Comparison of ENCODE assay signal across 11 cellular contexts in genomic region chr10:3622427-3622826, GRCh38.
DNase-seq lines count a peak whose midpoint lies in the region; ATAC-seq lines count a peak whose summit lies in the region.
"Had no signal": no experiment of that assay in that cellular context is flagged by ENCODE, and none has a peak within 500 bp of the region (broad histone marks: within the 10 kb centered on the region; RNA-seq: fewer than 3 reads in every experiment).

No MANE protein-coding gene starts in this region.

- peaks cover 14% of the 10 kb centered on the region for H3K9me3 Mint-ChIP-seq in activated T-helper 1 cell treated with anti-CD3 and anti-CD28 coated beads, Interleukin-12 subunit alpha, Interleukin-12 subunit beta, Interleukin-2, Interleukin-4 antibody, amounts not matched to agents 30 ng/mL and 10 ng/mL and 1 ng/mL, durations not matched to agents 14 hours and 24 hours and 36 hours
- peaks cover 11% of the 10 kb centered on the region for H3K9me3 Mint-ChIP-seq in stimulated activated memory B cell treated with anti-CD40 and anti-IgM and Interleukin-4, amounts not matched to agents 10 μg/mL and 1 μg/mL and 100 μg/mL, for 72 hours

- no peaks in the 10 kb centered on the region for H3K36me3 Mint-ChIP-seq in activated T-helper 1 cell treated with anti-CD3 and anti-CD28 coated beads, Interleukin-12 subunit alpha, Interleukin-12 subunit beta, Interleukin-2, Interleukin-4 antibody, amounts not matched to agents 30 ng/mL and 10 ng/mL and 1 ng/mL, durations not matched to agents 14 hours and 24 hours and 36 hours (ENCODE audit: low read depth)
- H3K36me3 Mint-ChIP-seq in stimulated activated memory B cell treated with anti-CD40 and anti-IgM and Interleukin-4, amounts not matched to agents 10 μg/mL and 1 μg/mL and 100 μg/mL, for 72 hours = peaks cover 9% of the 10 kb centered on the region

- intact Hi-C loops in activated T-helper 1 cell treated with anti-CD3 and anti-CD28 coated beads, Interleukin-12 subunit alpha, Interleukin-12 subunit beta, Interleukin-2, Interleukin-4 antibody, amounts not matched to agents 30 ng/mL and 10 ng/mL and 1 ng/mL, durations not matched to agents 14 hours and 24 hours and 36 hours (cut with micrococcal nuclease) = loop anchor here (1.0 to 10.0 kb wide), 9 partner anchors 59 to 1142 kb away; no protein-coding TSS in a partner anchor

- peak; percentile 6 for DNase-seq in activated naive CD4-positive, alpha-beta T cell treated with Interleukin-2 at 50 U/mL for 16 hours
- no peak for DNase-seq in activated naive CD4-positive, alpha-beta T cell (lab: John Stamatoyannopoulos, UW)
- peak; percentile 36 for DNase-seq in HCEC 1CT
- DNase-seq in activated T-helper 1 cell treated with anti-CD3 and anti-CD28 coated beads, Interleukin-12 subunit alpha, Interleukin-12 subunit beta, Interleukin-2, Interleukin-4 antibody, amounts not matched to agents 30 ng/mL and 10 ng/mL and 1 ng/mL, durations not matched to agents 14 hours and 24 hours and 36 hours (ENCODE audit: low spot score) = no peak
- no peak for DNase-seq in glomerular visceral epithelial cell (ENCODE audit: extremely low spot score)
- no peak for DNase-seq in NCI-H1694 treated with DMSO at 0.1 percent for 48 hours (lab: John Stamatoyannopoulos, UW)
- DNase-seq: NCI-H1930, NCI-H774, SHP77 treated with DMSO at 0.1 percent for 48 hours had no signal

- peak overlapping the region; percentile 89 for H3K27ac Mint-ChIP-seq in activated T-helper 1 cell treated with anti-CD3 and anti-CD28 coated beads, Interleukin-12 subunit alpha, Interleukin-12 subunit beta, Interleukin-2, Interleukin-4 antibody, amounts not matched to agents 30 ng/mL and 10 ng/mL and 1 ng/mL, durations not matched to agents 14 hours and 24 hours and 36 hours
- peak overlapping the region; percentile 70 for H3K27ac Mint-ChIP-seq in stimulated activated memory B cell treated with anti-CD40 and anti-IgM and Interleukin-4, amounts not matched to agents 10 μg/mL and 1 μg/mL and 100 μg/mL, for 72 hours

- peak overlapping the region; percentile 28 for H3K4me3 Mint-ChIP-seq in activated T-helper 1 cell treated with anti-CD3 and anti-CD28 coated beads, Interleukin-12 subunit alpha, Interleukin-12 subunit beta, Interleukin-2, Interleukin-4 antibody, amounts not matched to agents 30 ng/mL and 10 ng/mL and 1 ng/mL, durations not matched to agents 14 hours and 24 hours and 36 hours
- H3K4me3 Mint-ChIP-seq in stimulated activated memory B cell treated with anti-CD40 and anti-IgM and Interleukin-4, amounts not matched to agents 10 μg/mL and 1 μg/mL and 100 μg/mL, for 72 hours = no peak overlapping the region

- peaks cover 5% of the 10 kb centered on the region for H3K27me3 Mint-ChIP-seq in activated T-helper 1 cell treated with anti-CD3 and anti-CD28 coated beads, Interleukin-12 subunit alpha, Interleukin-12 subunit beta, Interleukin-2, Interleukin-4 antibody, amounts not matched to agents 30 ng/mL and 10 ng/mL and 1 ng/mL, durations not matched to agents 14 hours and 24 hours and 36 hours (ENCODE audit: insufficient read depth)
- H3K27me3 Mint-ChIP-seq in stimulated activated memory B cell treated with anti-CD40 and anti-IgM and Interleukin-4, amounts not matched to agents 10 μg/mL and 1 μg/mL and 100 μg/mL, for 72 hours = no peaks in the 10 kb centered on the region

- H3K4me1 Mint-ChIP-seq in activated T-helper 1 cell treated with anti-CD3 and anti-CD28 coated beads, Interleukin-12 subunit alpha, Interleukin-12 subunit beta, Interleukin-2, Interleukin-4 antibody, amounts not matched to agents 30 ng/mL and 10 ng/mL and 1 ng/mL, durations not matched to agents 14 hours and 24 hours and 36 hours (ENCODE audit: low read depth) = peaks cover 35% of the 10 kb centered on the region
- H3K4me1 Mint-ChIP-seq in stimulated activated memory B cell treated with anti-CD40 and anti-IgM and Interleukin-4, amounts not matched to agents 10 μg/mL and 1 μg/mL and 100 μg/mL, for 72 hours = peaks cover 34% of the 10 kb centered on the region

- ATAC-seq in stimulated activated memory B cell treated with anti-CD40 and anti-IgM and Interleukin-4, amounts not matched to agents 10 μg/mL and 1 μg/mL and 100 μg/mL, for 72 hours = peak; percentile 62
- no peak for ATAC-seq in GM19397 (IDR thresholded peaks at IDR 0.05; ENCODE audit: unreplicated experiment)

Comparison
In these comparisons a context has a peak if more than half of its experiments do, and no peak if none do; other contexts are left out.
1. DNase-seq: peak in activated naive CD4-positive, alpha-beta T cell treated with Interleukin-2 at 50 U/mL for 16 hours (single experiment) and HCEC 1CT (single experiment); none in activated naive CD4-positive, alpha-beta T cell (0 of 4), activated T-helper 1 cell treated with anti-CD3 and anti-CD28 coated beads, Interleukin-12 subunit alpha, Interleukin-12 subunit beta, Interleukin-2, Interleukin-4 antibody, amounts not matched to agents 30 ng/mL and 10 ng/mL and 1 ng/mL, durations not matched to agents 14 hours and 24 hours and 36 hours (single experiment), glomerular visceral epithelial cell (single experiment) and NCI-H1694 treated with DMSO at 0.1 percent for 48 hours (single experiment).